11 cellular contexts compared by ENCODE assay signal in the genomic region with DNA sequence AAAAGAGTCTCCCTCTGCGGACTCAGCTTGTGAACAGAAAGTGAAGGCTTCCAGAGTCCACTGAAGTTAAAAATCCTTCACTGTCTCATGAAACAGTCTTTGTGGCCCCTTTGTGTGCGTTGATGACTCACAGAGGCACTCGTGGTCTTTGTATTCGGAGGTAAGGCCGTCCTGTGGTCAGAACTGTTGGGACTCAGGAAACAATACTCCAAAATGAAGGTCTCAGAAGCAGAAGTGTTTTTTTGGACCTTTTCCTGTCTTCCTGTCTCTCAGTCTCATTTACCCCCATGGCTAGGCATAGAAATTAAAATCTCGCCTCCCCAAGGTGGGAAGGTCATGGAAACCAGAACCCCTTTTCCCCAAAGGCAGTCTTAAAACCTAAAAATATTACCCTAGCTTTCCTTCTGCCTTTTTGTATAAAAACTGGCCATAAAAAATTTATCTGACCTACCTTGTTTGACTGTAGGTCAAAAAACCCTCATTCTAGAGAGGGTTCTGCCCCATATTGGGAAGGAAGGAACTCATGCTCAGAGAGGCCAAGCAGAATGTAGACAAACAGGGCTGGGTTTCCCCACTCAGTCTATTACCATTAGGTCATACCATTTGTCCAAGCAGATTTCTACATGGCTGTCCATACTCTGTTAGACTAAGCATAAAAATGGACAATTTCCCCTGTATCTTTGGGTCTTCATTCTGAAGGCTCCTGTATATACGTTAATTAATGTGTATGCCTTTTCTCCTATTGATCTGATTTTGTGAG. TPM values are rescaled to one million over a fixed set of nuclear protein-coding genes. Genes with fewer than 3 reads are reported as not detected.
A peak's percentile ranks its signal among the peaks of the same experiment; 100 is the strongest.
DNase-seq lines count a peak whose midpoint lies in the region; ATAC-seq lines count a peak whose summit lies in the region.
"Had no signal": no experiment of that assay in that cellular context is flagged by ENCODE, and none has a peak within 500 bp of the region (broad histone marks: within the 10 kb centered on the region; RNA-seq: fewer than 3 reads in every experiment).

No MANE protein-coding gene starts in this region.

- no peaks in the 10 kb centered on the region for H3K27me3 Mint-ChIP-seq in activated T-helper 2 cell treated with anti-CD3 and anti-CD28 coated beads, Interferon-gamma antibody, Interleukin-2, Interleukin-4, amounts not matched to agents 10 μg/mL and 5 μg/mL and 100 μg/mL, durations not matched to agents 14 hours and 24 hours and 36 hours (ENCODE audit: low read depth)
- H3K27me3 Mint-ChIP-seq in stimulated activated naive B cell treated with anti-CD40 and anti-IgM and Interleukin-4, amounts not matched to agents 10 μg/mL and 1 μg/mL and 100 μg/mL, for 72 hours: peaks cover 0 to 12% of the 10 kb centered on the region in 2 donors

- no peaks in the 10 kb centered on the region for H3K9me3 Mint-ChIP-seq in activated T-helper 2 cell treated with anti-CD3 and anti-CD28 coated beads, Interferon-gamma antibody, Interleukin-2, Interleukin-4, amounts not matched to agents 10 μg/mL and 5 μg/mL and 100 μg/mL, durations not matched to agents 14 hours and 24 hours and 36 hours
- no peaks in the 10 kb centered on the region for H3K9me3 Mint-ChIP-seq in stimulated activated naive B cell treated with anti-CD40 and anti-IgM and Interleukin-4, amounts not matched to agents 10 μg/mL and 1 μg/mL and 100 μg/mL, for 72 hours

- no peaks in the 10 kb centered on the region for H3K36me3 Mint-ChIP-seq in activated T-helper 2 cell treated with anti-CD3 and anti-CD28 coated beads, Interferon-gamma antibody, Interleukin-2, Interleukin-4, amounts not matched to agents 10 μg/mL and 5 μg/mL and 100 μg/mL, durations not matched to agents 14 hours and 24 hours and 36 hours (ENCODE audit: low read depth)
- H3K36me3 Mint-ChIP-seq in stimulated activated naive B cell treated with anti-CD40 and anti-IgM and Interleukin-4, amounts not matched to agents 10 μg/mL and 1 μg/mL and 100 μg/mL, for 72 hours: no peaks in the 10 kb centered on the region

- H3K4me3 Mint-ChIP-seq in activated T-helper 2 cell treated with anti-CD3 and anti-CD28 coated beads, Interferon-gamma antibody, Interleukin-2, Interleukin-4, amounts not matched to agents 10 μg/mL and 5 μg/mL and 100 μg/mL, durations not matched to agents 14 hours and 24 hours and 36 hours (ENCODE audit: low read depth): no peak overlapping the region
- H3K4me3 Mint-ChIP-seq in stimulated activated naive B cell treated with anti-CD40 and anti-IgM and Interleukin-4, amounts not matched to agents 10 μg/mL and 1 μg/mL and 100 μg/mL, for 72 hours: no peak overlapping the region

- peaks cover 16% of the 10 kb centered on the region for H3K4me1 Mint-ChIP-seq in activated T-helper 2 cell treated with anti-CD3 and anti-CD28 coated beads, Interferon-gamma antibody, Interleukin-2, Interleukin-4, amounts not matched to agents 10 μg/mL and 5 μg/mL and 100 μg/mL, durations not matched to agents 14 hours and 24 hours and 36 hours (ENCODE audit: low read depth)
- H3K4me1 Mint-ChIP-seq in stimulated activated naive B cell treated with anti-CD40 and anti-IgM and Interleukin-4, amounts not matched to agents 10 μg/mL and 1 μg/mL and 100 μg/mL, for 72 hours: peaks cover 20 to 34% of the 10 kb centered on the region in 2 donors

- DNase-seq in DMS53 (lab: John Stamatoyannopoulos, UW) (peak; percentile 20), DMS53 treated with DMSO at 0.1 percent for 48 hours (lab: John Stamatoyannopoulos, UW; ENCODE audit: unreplicated experiment) (no peak), MV-4-11 (lab: John Stamatoyannopoulos, UW) (peak; percentile 96), RPMI8226 (no peak), cerebellum (ENCODE audit: low spot score) (no peak)
- no peak for DNase-seq in activated T-helper 2 cell treated with anti-CD3 and anti-CD28 coated beads, Interferon-gamma antibody, Interleukin-2, Interleukin-4, amounts not matched to agents 10 μg/mL and 5 μg/mL and 100 μg/mL, durations not matched to agents 14 hours and 24 hours and 36 hours (ENCODE audit: low spot score)
- no peak for DNase-seq in stimulated activated naive B cell treated with anti-CD40 and anti-IgM and Interleukin-4, amounts not matched to agents 10 μg/mL and 1 μg/mL and 100 μg/mL, for 72 hours
- DNase-seq in stimulated activated CD4-positive, alpha-beta T cell treated with anti-CD3 and anti-CD28 coated beads, Interleukin-4, amount 100 ng/mL, for 1 hour: no peak
- DNase-seq: activated naive CD4-positive, alpha-beta T cell treated with Interleukin-2 at 50 U/mL for 16 hours; NCI-H1417; thyroid gland had no signal

- intact Hi-C loops in activated T-helper 2 cell treated with anti-CD3 and anti-CD28 coated beads, Interferon-gamma antibody, Interleukin-2, Interleukin-4, amounts not matched to agents 10 μg/mL and 5 μg/mL and 100 μg/mL, durations not matched to agents 14 hours and 24 hours and 36 hours (cut with micrococcal nuclease): no loop called here

- H3K27ac Mint-ChIP-seq in activated T-helper 2 cell treated with anti-CD3 and anti-CD28 coated beads, Interferon-gamma antibody, Interleukin-2, Interleukin-4, amounts not matched to agents 10 μg/mL and 5 μg/mL and 100 μg/mL, durations not matched to agents 14 hours and 24 hours and 36 hours: peak overlapping the region; percentile 12
- H3K27ac Mint-ChIP-seq in stimulated activated naive B cell treated with anti-CD40 and anti-IgM and Interleukin-4, amounts not matched to agents 10 μg/mL and 1 μg/mL and 100 μg/mL, for 72 hours: peak overlapping the region; percentile 65

- ATAC-seq in stimulated activated naive B cell treated with anti-CD40 and anti-IgM and Interleukin-4, amounts not matched to agents 10 μg/mL and 1 μg/mL and 100 μg/mL, for 72 hours (replicated peaks): peak; percentile 73 to 77

RNA-seq across cellular contexts. Expression of gene EPB42, which starts 19.1 kb away (rescaled TPM):
- total RNA-seq in activated T-helper 2 cell treated with anti-CD3 and anti-CD28 coated beads, Interferon-gamma antibody, Interleukin-2, Interleukin-4, amounts not matched to agents 10 μg/mL and 5 μg/mL and 100 μg/mL, durations not matched to agents 14 hours and 24 hours and 36 hours: not detected in 2 replicates
- 1.2 TPM for total RNA-seq in cerebellum
- total RNA-seq: thyroid gland had no signal

RNA-seq across cellular contexts. Expression of gene TGM5, which starts 26.8 kb away (rescaled TPM):
- total RNA-seq in activated T-helper 2 cell treated with anti-CD3 and anti-CD28 coated beads, Interferon-gamma antibody, Interleukin-2, Interleukin-4, amounts not matched to agents 10 μg/mL and 5 μg/mL and 100 μg/mL, durations not matched to agents 14 hours and 24 hours and 36 hours: 0.09 and 0.21 TPM in 2 replicates
- total RNA-seq in cerebellum: not detected
- total RNA-seq: thyroid gland had no signal

RNA-seq across cellular contexts. Expression of gene CCNDBP1, which starts 54.7 kb away (rescaled TPM):
- 62.9 and 68.1 TPM in 2 replicates for total RNA-seq in activated T-helper 2 cell treated with anti-CD3 and anti-CD28 coated beads, Interferon-gamma antibody, Interleukin-2, Interleukin-4, amounts not matched to agents 10 μg/mL and 5 μg/mL and 100 μg/mL, durations not matched to agents 14 hours and 24 hours and 36 hours
- total RNA-seq in cerebellum: 25.5 TPM

Comparison
In these comparisons a context has a peak if more than half of its experiments do, and no peak if none do; other contexts are left out.
1. DNase-seq: peak in DMS53 (single experiment) and MV-4-11 (single experiment); none in DMS53 treated with DMSO at 0.1 percent for 48 hours (single experiment), activated T-helper 2 cell treated with anti-CD3 and anti-CD28 coated beads, Interferon-gamma antibody, Interleukin-2, Interleukin-4, amounts not matched to agents 10 μg/mL and 5 μg/mL and 100 μg/mL, durations not matched to agents 14 hours and 24 hours and 36 hours (single experiment), stimulated activated naive B cell treated with anti-CD40 and anti-IgM and Interleukin-4, amounts not matched to agents 10 μg/mL and 1 μg/mL and 100 μg/mL, for 72 hours (single experiment), stimulated activated CD4-positive, alpha-beta T cell treated with anti-CD3 and anti-CD28 coated beads, Interleukin-4, amount 100 ng/mL, for 1 hour (single experiment), RPMI8226 (single experiment) and cerebellum (single experiment).